ENCODE assay signal across 2 cellular contexts in genomic region chr1:244451951-244452795, GRCh38.
TF ChIP-seq lines count a peak whose summit lies in the region.

No MANE protein-coding gene starts in this region.

TF ChIP-seq in IMR-90, 13 proteins besides CTCF, POLR2A, EP300 and RAD21:
- TF ChIP-seq RFX5 (IDR thresholded peaks at IDR 0.05; ENCODE audit: low read depth, low read length) (no peak), MXI1 (IDR thresholded peaks at IDR 0.05; ENCODE audit: borderline replicate concordance, low read depth, low read length) (0 out of 2 replicates have a peak, but pooled peaks have one; percentile 53), NFE2L2 (IDR thresholded peaks at IDR 0.05; ENCODE audit: low read depth, low read length) (no peak), USF2 (IDR thresholded peaks at IDR 0.05; ENCODE audit: low read depth, low read length) (no peak; the same call in 1 of the 2 replicates), ELK1 (IDR thresholded peaks at IDR 0.05; ENCODE audit: borderline replicate concordance, low read depth, low read length) (no peak), SMC3 (IDR thresholded peaks at IDR 0.05; ENCODE audit: low read depth, low read length) (peak; percentile 31; the same call in 1 of the 2 replicates), RCOR1 (IDR thresholded peaks at IDR 0.05; ENCODE audit: insufficient replicate concordance, low read length) (no peak), MAZ (IDR thresholded peaks at IDR 0.05; ENCODE audit: borderline replicate concordance, low read depth, low read length) (peak; percentile 83; the same call in 1 of the 2 replicates), CEBPB (IDR thresholded peaks at IDR 0.05; ENCODE audit: low read depth, low read length) (no peak)

TF ChIP-seq in endothelial cell of umbilical vein, 7 proteins besides CTCF, POLR2A, EP300 and RAD21:
- TF ChIP-seq POLR2AphosphoS5 (IDR thresholded peaks at IDR 0.05; ENCODE audit: insufficient read depth, low read depth, low read length) = peak; percentile 93
- TF ChIP-seq MAX (IDR thresholded peaks at IDR 0.05; ENCODE audit: insufficient read depth, insufficient read length) = no peak
- TF ChIP-seq GATA2 (IDR thresholded peaks at IDR 0.05; ENCODE audit: insufficient read depth, insufficient read length, low read depth, low read length) = no peak
- TF ChIP-seq MYC (IDR thresholded peaks at IDR 0.05; ENCODE audit: low read depth, low read length) = no peak
